In the genomic region with DNA sequence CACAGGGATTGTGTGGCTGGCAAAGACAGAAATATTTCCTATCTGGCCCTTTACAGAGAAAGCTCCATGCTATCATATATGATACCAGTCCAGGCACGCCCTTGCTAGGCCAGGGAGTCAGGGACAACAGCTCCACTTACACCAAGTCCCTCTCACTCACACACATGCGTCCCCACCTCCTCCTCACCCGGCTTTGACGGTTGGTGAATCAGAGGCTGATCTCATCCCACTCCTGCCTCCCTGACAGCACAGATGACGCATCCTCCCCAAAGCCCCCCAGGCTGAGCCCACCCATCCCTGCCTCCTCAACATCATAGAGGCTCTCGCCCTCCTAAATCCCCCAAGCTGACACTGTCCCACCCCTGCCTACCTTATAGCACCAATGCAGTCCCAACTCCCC, we compare ENCODE assay signal across 26 cellular contexts.
DNase-seq lines count a peak whose midpoint lies in the region; ATAC-seq and TF ChIP-seq lines count a peak whose summit lies in the region.
"Had no signal": no experiment of that assay in that cellular context is flagged by ENCODE, and none has a peak within 500 bp of the region (broad histone marks: within the 10 kb centered on the region; RNA-seq: fewer than 3 reads in every experiment).

No MANE protein-coding gene starts in this region.

- H3K36me3 ChIP-seq in body of pancreas (replicated peaks in 1 of 2; ENCODE audit: insufficient read depth in 1 of 2, low read depth in 2 of 2) (no peaks in the 10 kb centered on the region), ascending aorta (no peaks in the 10 kb centered on the region)
- H3K36me3 ChIP-seq: BLaER1, cardiac muscle cell, upper lobe of left lung had no signal

- no peak for TF ChIP-seq POLR2A in body of pancreas (IDR thresholded peaks at IDR 0.05)

- intact Hi-C loops in body of pancreas (cut with DNase I): no loop called here
- intact Hi-C loops in ascending aorta (cut with DNase I): no loop called here

- DNase-seq in activated CD8-positive, alpha-beta memory T cell treated with anti-CD3 and anti-CD28 coated beads for 24 hours: peak; percentile 32
- DNase-seq in activated CD8-positive, alpha-beta memory T cell treated with anti-CD3 and anti-CD28 coated beads, Interleukin-2, amount 50 U/mL, for 48 hours: no peak
- DNase-seq in NCI-H2171 treated with DMSO at 0.1 percent for 48 hours (lab: John Stamatoyannopoulos, UW) (peak; percentile 62), foreskin keratinocyte (peak; percentile 53 to 80), body of pancreas (no peak), ascending aorta (ENCODE audit: low spot score in 2 of 2) (no peak), T-helper 9 cell (no peak)
- DNase-seq: activated CD4-positive, alpha-beta T cell treated with anti-CD3 and anti-CD28 coated beads for 1 hour; activated naive CD8-positive, alpha-beta T cell treated with anti-CD3 and anti-CD28 coated beads, Interleukin-2, amount 50 U/mL, for 24 hours; GF-D8; HCEC 1CT; KG1; left cardiac atrium; NCI-H2029 treated with DMSO at 0.1 percent for 48 hours; NCI-H526 treated with DMSO at 0.1 percent for 48 hours; OCI-M1; stimulated activated CD4-positive, alpha-beta T cell treated with anti-CD3 and anti-CD28 coated beads, Interleukin-4, amount 100 ng/mL, for 1 hour; stimulated activated naive CD8-positive, alpha-beta T cell treated with anti-CD3 and anti-CD28 coated beads, Interleukin-15, amount 100 ng/mL, for 72 hours had no signal

- TF ChIP-seq CTCF in foreskin keratinocyte (conservative IDR thresholded peaks at IDR 0.05) (no peak), body of pancreas (IDR thresholded peaks at IDR 0.05) (no peak), ascending aorta (IDR thresholded peaks at IDR 0.05) (no peak)

- H3K27me3 ChIP-seq in foreskin keratinocyte: no peaks in the 10 kb centered on the region
- H3K27me3 ChIP-seq in body of pancreas: peaks cover 0 to 3% of the 10 kb centered on the region in 2 donors
- no peaks in the 10 kb centered on the region for H3K27me3 ChIP-seq in ascending aorta
- H3K27me3 ChIP-seq: BLaER1, cardiac muscle cell, upper lobe of left lung had no signal

- WGBS in body of pancreas, 2 donors: 63 to 77% methylated on average over 6 of the region's 6 CpGs

- H3K4me1 ChIP-seq in foreskin keratinocyte (no peaks in the 10 kb centered on the region), body of pancreas (no peaks in the 10 kb centered on the region), ascending aorta (no peaks in the 10 kb centered on the region)
- H3K4me1 ChIP-seq: A549 had no signal

- H3K4me3 ChIP-seq in body of pancreas: no peak overlapping the region
- H3K4me3 ChIP-seq in ascending aorta: no peak overlapping the region
- H3K4me3 ChIP-seq: A549, BLaER1, cardiac muscle cell, GM12878, smooth muscle cell, upper lobe of left lung had no signal

- H3K9me3 ChIP-seq in body of pancreas (no peaks in the 10 kb centered on the region), ascending aorta (no peaks in the 10 kb centered on the region)
- H3K9me3 ChIP-seq: A549, upper lobe of left lung had no signal

- no peak overlapping the region for H3K27ac ChIP-seq in foreskin keratinocyte
- no peak overlapping the region for H3K27ac ChIP-seq in body of pancreas
- no peak overlapping the region for H3K27ac ChIP-seq in ascending aorta
- H3K27ac ChIP-seq: A549, BLaER1, cardiac muscle cell, upper lobe of left lung had no signal

- peak; percentile 75 for ATAC-seq in foreskin keratinocyte
- no peak for ATAC-seq in HG02588 (IDR thresholded peaks at IDR 0.05; ENCODE audit: unreplicated experiment)
- no peak for ATAC-seq in body of pancreas
- ATAC-seq: A549; activated naive CD8-positive, alpha-beta T cell treated with anti-CD3 and anti-CD28 coated beads, Interleukin-2, amount 50 U/mL, for 24 hours; GM12878; left cardiac atrium; natural killer cell treated with Interleukin-12 subunit alpha and Interleukin-12 subunit beta and Interleukin-15 and Interleukin-18, amount 100 ng/mL, for 72 hours; stimulated activated naive CD8-positive, alpha-beta T cell treated with anti-CD3 and anti-CD28 coated beads, Interleukin-15, amount 100 ng/mL, for 72 hours had no signal

Comparison
In these comparisons a context has a peak if more than half of its experiments do, and no peak if none do; other contexts are left out.
1. DNase-seq: peak in activated CD8-positive, alpha-beta memory T cell treated with anti-CD3 and anti-CD28 coated beads for 24 hours (single experiment), NCI-H2171 treated with DMSO at 0.1 percent for 48 hours (single experiment) and foreskin keratinocyte (2 of 2); none in activated CD8-positive, alpha-beta memory T cell treated with anti-CD3 and anti-CD28 coated beads, Interleukin-2, amount 50 U/mL, for 48 hours (single experiment), body of pancreas (0 of 4), ascending aorta (0 of 2) and T-helper 9 cell (single experiment).